11 cellular contexts compared by ENCODE assay signal in genomic region chr19:52200044-52200443, GRCh38. TPM values are rescaled to one million over a fixed set of nuclear protein-coding genes. Genes with fewer than 3 reads are reported as not detected.
DNase-seq lines count a peak whose midpoint lies in the region; FAIRE-seq and TF ChIP-seq lines count a peak whose summit lies in the region.
"Had no signal": no experiment of that assay in that cellular context is flagged by ENCODE, and none has a peak within 500 bp of the region (broad histone marks: within the 10 kb centered on the region; RNA-seq: fewer than 3 reads in every experiment).

No MANE protein-coding gene starts in this region.

- TF ChIP-seq CTCF in bronchial epithelial cell (IDR thresholded peaks at IDR 0.05; ENCODE audit: insufficient read depth, low read length, severe bottlenecking) (no peak), keratinocyte (optimal IDR thresholded peaks at IDR 0.05 in 1 of 3, IDR thresholded peaks at IDR 0.05 in 1 of 3, conservative IDR thresholded peaks at IDR 0.05 in 1 of 3; ENCODE audit: extremely low read depth in 1 of 3, insufficient read depth in 2 of 3, low read length in 3 of 3) (no peak)

- intact Hi-C loops in activated CD4-positive, alpha-beta T cell treated with anti-CD3 and anti-CD28 coated beads, Interleukin-2, amount 10 ng/mL, durations not matched to agents 24 days and 14 days (cut with micrococcal nuclease), result no loop called here

- H4K20me1 ChIP-seq in keratinocyte (ENCODE audit: control insufficient read depth, extremely low read depth, insufficient read depth, low read length), result peaks cover 17% of the 10 kb centered on the region

- H3K4me1 ChIP-seq in keratinocyte (ENCODE audit: control insufficient read depth, extremely low read depth, insufficient read depth, low read length) (peaks cover 16% of the 10 kb centered on the region), subcutaneous abdominal adipose tissue (ENCODE audit: control insufficient read depth in 5 of 5, insufficient read depth in 5 of 5, low read length in 5 of 5) (peaks cover 6 to 25% (median 24%) of the 10 kb centered on the region in 5 donors)
- H3K4me1 ChIP-seq: right lobe of liver had no signal

- peak overlapping the region; percentile 56 for H3K27ac ChIP-seq in keratinocyte (ENCODE audit: control insufficient read depth, insufficient read depth, low read length)
- peak overlapping the region; percentile 78 for H3K27ac ChIP-seq in subcutaneous abdominal adipose tissue (ENCODE audit: low read depth, low read length)
- H3K27ac ChIP-seq: right lobe of liver had no signal

- no peaks in the 10 kb centered on the region for H3K9me3 Mint-ChIP-seq in activated CD4-positive, alpha-beta T cell treated with anti-CD3 and anti-CD28 coated beads, Interleukin-2, amount 10 ng/mL, durations not matched to agents 24 days and 14 days

- FAIRE-seq in bronchial epithelial cell (lab: Jason Lieb, UNC) (no peak), keratinocyte (lab: Jason Lieb, UNC) (peak; percentile 61)

- H3K9me1 ChIP-seq in keratinocyte (ENCODE audit: control insufficient read depth, extremely low read depth, insufficient read depth, low read length), result no peaks in the 10 kb centered on the region

- no peak overlapping the region for H2AFZ ChIP-seq in keratinocyte (ENCODE audit: control insufficient read depth, low read length)

- H3K79me2 ChIP-seq in keratinocyte (ENCODE audit: control insufficient read depth, insufficient read depth, low read length), result peaks cover 94% of the 10 kb centered on the region

- H3K36me3 Mint-ChIP-seq in activated CD4-positive, alpha-beta T cell treated with anti-CD3 and anti-CD28 coated beads, Interleukin-2, amount 10 ng/mL, durations not matched to agents 24 days and 14 days (ENCODE audit: low read depth), result peaks cover 66% of the 10 kb centered on the region

- H3K9ac ChIP-seq in keratinocyte (ENCODE audit: control insufficient read depth, extremely low read depth, insufficient read depth, low read length) (peak overlapping the region; percentile 12), subcutaneous abdominal adipose tissue (ENCODE audit: low read length in 5 of 5) (peak overlapping the region in 4 of 5 donors; percentile 27 to 54 (median 38))

- dilution Hi-C loops in keratinocyte (cut with MboI; ENCODE audit: extremely low pct_ligation_motif_present, low sequenced_read_pairs), result no loop called here

- H3K27me3 Mint-ChIP-seq in activated CD4-positive, alpha-beta T cell treated with anti-CD3 and anti-CD28 coated beads, Interleukin-2, amount 10 ng/mL, durations not matched to agents 24 days and 14 days, result no peaks in the 10 kb centered on the region

- H3K36me3 ChIP-seq in bronchial epithelial cell (ENCODE audit: control insufficient read depth, insufficient read depth, low read length) (peaks cover 37% of the 10 kb centered on the region), keratinocyte (ENCODE audit: control insufficient read depth in 2 of 2, extremely low read depth in 1 of 2, insufficient read depth in 2 of 2, low read length in 2 of 2) (peaks cover 43 to 54% of the 10 kb centered on the region in 2 experiments), subcutaneous abdominal adipose tissue (ENCODE audit: control insufficient read depth in 5 of 5, insufficient read depth in 5 of 5, low read length in 5 of 5) (peaks cover 30 to 77% (median 67%) of the 10 kb centered on the region in 5 donors)

- H3K4me1 Mint-ChIP-seq in activated CD4-positive, alpha-beta T cell treated with anti-CD3 and anti-CD28 coated beads, Interleukin-2, amount 10 ng/mL, durations not matched to agents 24 days and 14 days, result peaks cover 11% of the 10 kb centered on the region

- H3K9me3 ChIP-seq in keratinocyte (ENCODE audit: control insufficient read depth, low read depth, low read length) (no peaks in the 10 kb centered on the region), subcutaneous abdominal adipose tissue (ENCODE audit: control insufficient read depth in 5 of 5, low read length in 5 of 5) (no peaks in the 10 kb centered on the region)
- H3K9me3 ChIP-seq: right lobe of liver had no signal

- peak; percentile 57 for DNase-seq in HS-5 (ENCODE audit: low read depth)
- peak; percentile 70 for DNase-seq in bronchial epithelial cell (ENCODE audit: low read depth)
- DNase-seq in keratinocyte (ENCODE audit: low read depth, low spot score), result no peak
- DNase-seq in stimulated activated naive CD4-positive, alpha-beta T cell (lab: John Stamatoyannopoulos, UW), result no peak
- DNase-seq in mucosa of gallbladder (ENCODE audit: low spot score), result no peak
- DNase-seq in activated CD4-positive, alpha-beta T cell treated with anti-CD3 and anti-CD28 coated beads, Interleukin-2, amount 10 ng/mL, durations not matched to agents 24 days and 14 days, result no peak
- no peak for DNase-seq in stimulated activated CD4-positive, alpha-beta T cell treated with anti-CD3 and anti-CD28 coated beads, Interleukin-4, amount 100 ng/mL, for 24 hours
- DNase-seq: activated effector memory CD4-positive, alpha-beta T cell treated with Interleukin-2 at 50 U/mL for 16 hours; NCI-H2081 treated with DMSO at 0.1 percent for 48 hours; right lobe of liver had no signal

- H3K4me3 ChIP-seq in bronchial epithelial cell (ENCODE audit: low read depth, low read length) (no peak overlapping the region), keratinocyte (ENCODE audit: control insufficient read depth in 2 of 3, extremely low read depth in 1 of 3, insufficient read depth in 2 of 3, low read depth in 1 of 3, low read length in 3 of 3) (no peak overlapping the region), subcutaneous abdominal adipose tissue (ENCODE audit: low read depth in 1 of 5, low read length in 5 of 5) (no peak overlapping the region)
- H3K4me3 ChIP-seq: right lobe of liver had no signal

- H3K27ac Mint-ChIP-seq in activated CD4-positive, alpha-beta T cell treated with anti-CD3 and anti-CD28 coated beads, Interleukin-2, amount 10 ng/mL, durations not matched to agents 24 days and 14 days, result no peak overlapping the region

- H3K4me3 Mint-ChIP-seq in activated CD4-positive, alpha-beta T cell treated with anti-CD3 and anti-CD28 coated beads, Interleukin-2, amount 10 ng/mL, durations not matched to agents 24 days and 14 days, result no peak overlapping the region

- peak overlapping the region; percentile 17 for H3K4me2 ChIP-seq in keratinocyte (ENCODE audit: control insufficient read depth, extremely low read depth, insufficient read depth, low read depth, low read length)

- H3K27me3 ChIP-seq in bronchial epithelial cell (ENCODE audit: control insufficient read depth, insufficient read depth, low read length) (no peaks in the 10 kb centered on the region), keratinocyte (ENCODE audit: control insufficient read depth, extremely low read depth, insufficient read depth, low read length) (no peaks in the 10 kb centered on the region), subcutaneous abdominal adipose tissue (ENCODE audit: control insufficient read depth in 5 of 5, insufficient read depth in 4 of 5, low read length in 5 of 5) (no peaks in the 10 kb centered on the region)
- H3K27me3 ChIP-seq: right lobe of liver had no signal

RNA-seq across cellular contexts. Expression of gene PPP2R1A, which starts 10.2 kb away (rescaled TPM):
- total RNA-seq in bronchial epithelial cell (67.4 and 92.7 TPM in 2 replicates), mucosa of gallbladder (286 TPM)
- 130 to 187 TPM (median 179 TPM) in 3 replicates for polyA plus RNA-seq in keratinocyte
- polyA plus RNA-seq in keratinocyte (2011; ENCODE audit: low read depth), result 55.5 TPM
- 165 and 249 TPM in 2 replicates for polyA plus RNA-seq in keratinocyte (2011; cell fraction: cytosol; rRNA removed)
- polyA plus RNA-seq in keratinocyte (2011; cell fraction: nucleus; rRNA removed), result 149 and 202 TPM in 2 replicates
- 236 and 289 TPM in 2 replicates for polyA plus RNA-seq in keratinocyte (2012; ENCODE audit: low replicate concordance)
- 329 to 421 TPM (median 419 TPM) in 3 replicates for polyA minus RNA-seq in keratinocyte
- 375 TPM for polyA minus RNA-seq in keratinocyte (2011; cell fraction: cytosol; rRNA and poly(A)+ RNA removed)
- 123 and 191 TPM in 2 replicates for polyA minus RNA-seq in keratinocyte (2011; cell fraction: nucleus; rRNA and poly(A)+ RNA removed)
- total RNA-seq in activated CD4-positive, alpha-beta T cell treated with anti-CD3 and anti-CD28 coated beads, Interleukin-2, amount 10 ng/mL, durations not matched to agents 24 days and 14 days, result 226 and 237 TPM in 2 replicates

RNA-seq across cellular contexts. Expression of gene ZNF836, which starts 28.6 kb away (rescaled TPM):
- total RNA-seq in bronchial epithelial cell (6.1 and 6.3 TPM in 2 replicates), mucosa of gallbladder (16.7 TPM)
- polyA plus RNA-seq in keratinocyte, result 3.3 to 5.0 TPM (median 3.8 TPM) in 3 replicates
- polyA plus RNA-seq in keratinocyte (2011; ENCODE audit: low read depth), result 2.8 TPM
- polyA plus RNA-seq in keratinocyte (2011; cell fraction: cytosol; rRNA removed), result 3.3 and 4.4 TPM in 2 replicates
- polyA plus RNA-seq in keratinocyte (2011; cell fraction: nucleus; rRNA removed), result 7.9 and 9.8 TPM in 2 replicates
- 7.0 and 13.3 TPM in 2 replicates for polyA plus RNA-seq in keratinocyte (2012; ENCODE audit: low replicate concordance)
- polyA minus RNA-seq in keratinocyte, result 5.6 to 11.5 TPM (median 6.5 TPM) in 3 replicates
- polyA minus RNA-seq in keratinocyte (2011; cell fraction: cytosol; rRNA and poly(A)+ RNA removed), result 1.9 TPM
- polyA minus RNA-seq in keratinocyte (2011; cell fraction: nucleus; rRNA and poly(A)+ RNA removed), result 5.8 and 10.9 TPM in 2 replicates
- total RNA-seq in activated CD4-positive, alpha-beta T cell treated with anti-CD3 and anti-CD28 coated beads, Interleukin-2, amount 10 ng/mL, durations not matched to agents 24 days and 14 days, result 6.3 and 6.7 TPM in 2 replicates

Comparison
In these comparisons a context has a peak if more than half of its experiments do, and no peak if none do; other contexts are left out.
1. DNase-seq: peak in HS-5 (single experiment) and bronchial epithelial cell (single experiment); none in keratinocyte (single experiment), stimulated activated naive CD4-positive, alpha-beta T cell (0 of 6), mucosa of gallbladder (single experiment), activated CD4-positive, alpha-beta T cell treated with anti-CD3 and anti-CD28 coated beads, Interleukin-2, amount 10 ng/mL, durations not matched to agents 24 days and 14 days (single experiment) and stimulated activated CD4-positive, alpha-beta T cell treated with anti-CD3 and anti-CD28 coated beads, Interleukin-4, amount 100 ng/mL, for 24 hours (single experiment).